1 cellular context compared by ENCODE assay signal in genomic region chr5:149325894-149326293, GRCh38.
TF ChIP-seq lines count a peak whose summit lies in the region.

No MANE protein-coding gene starts in this region.

TF ChIP-seq in endothelial cell of umbilical vein, 7 proteins besides CTCF, POLR2A, EP300 and RAD21:
- no peak for TF ChIP-seq MYC (IDR thresholded peaks at IDR 0.05; ENCODE audit: low read depth, low read length)
- TF ChIP-seq EZH2 (IDR thresholded peaks at IDR 0.05; ENCODE audit: borderline replicate concordance, low read depth, low read length, severe bottlenecking): no peak
- no peak for TF ChIP-seq GATA2 (IDR thresholded peaks at IDR 0.05; ENCODE audit: insufficient read depth, insufficient read length, low read depth, low read length)
